12 cellular contexts compared by ENCODE assay signal in the genomic region with DNA sequence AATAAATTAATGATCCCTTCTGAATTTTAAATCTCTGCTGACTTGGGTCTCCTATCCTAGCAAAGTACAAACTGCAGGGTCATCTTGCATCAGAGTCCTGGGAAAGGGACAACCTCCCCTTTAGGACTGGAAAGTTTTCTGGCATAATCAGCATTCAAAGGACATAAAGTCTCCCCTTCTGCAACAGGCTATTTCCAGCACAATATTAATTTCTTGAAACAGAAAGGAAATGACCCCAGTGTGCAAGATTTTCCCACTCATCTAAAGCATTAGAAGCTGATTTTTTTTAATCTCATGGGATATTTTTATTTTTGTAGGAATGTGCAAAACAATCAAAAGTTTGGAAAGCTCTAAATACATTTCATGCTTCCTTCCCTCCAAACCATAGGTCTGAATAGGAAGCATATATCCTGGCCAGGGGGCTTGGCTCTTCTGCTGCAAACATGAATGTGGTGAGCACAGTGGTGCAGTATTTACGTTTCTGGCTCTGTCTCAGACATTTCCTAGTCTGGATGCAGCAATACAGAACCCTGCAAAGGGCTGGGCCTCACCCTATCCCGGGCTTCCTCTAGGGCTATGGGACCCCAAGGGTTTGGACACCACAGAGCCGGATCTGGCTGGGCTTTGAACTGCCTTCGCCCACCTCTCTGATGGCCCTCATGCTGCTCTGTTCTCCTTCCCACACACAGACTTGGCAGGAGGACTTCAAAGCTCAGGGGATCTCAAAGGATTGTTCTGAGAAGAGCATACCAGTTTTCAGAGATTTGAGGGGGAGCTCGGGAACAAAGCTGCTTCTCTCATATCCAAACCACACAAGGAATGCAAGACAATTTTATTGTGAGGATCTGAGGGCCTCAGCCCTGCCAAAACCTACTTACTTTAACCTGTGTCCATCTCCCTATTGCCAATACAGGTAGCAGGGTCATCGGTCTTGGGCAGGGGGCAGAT.
DNase-seq lines count a peak whose midpoint lies in the region; ATAC-seq and TF ChIP-seq lines count a peak whose summit lies in the region.
"Had no signal": no experiment of that assay in that cellular context is flagged by ENCODE, and none has a peak within 500 bp of the region (broad histone marks: within the 10 kb centered on the region; RNA-seq: fewer than 3 reads in every experiment).

No MANE protein-coding gene starts in this region.

- no peaks in the 10 kb centered on the region for H3K9me2 ChIP-seq in GM23248 (ENCODE audit: insufficient read depth)

- H2AFZ ChIP-seq in GM23248: no peak overlapping the region

- peaks cover 27% of the 10 kb centered on the region for H3K79me2 ChIP-seq in GM23248 (ENCODE audit: insufficient read depth)

- ATAC-seq in effector memory CD8-positive, alpha-beta T cell (replicated peaks): no peak

- peaks cover 30% of the 10 kb centered on the region for H3F3A ChIP-seq in GM23248 (ENCODE audit: insufficient read depth)

- no peaks in the 10 kb centered on the region for H3K9me3 Mint-ChIP-seq in chondrocyte (ENCODE audit: low read depth)
- H3K9me3 Mint-ChIP-seq in effector memory CD8-positive, alpha-beta T cell: no peaks in the 10 kb centered on the region

- 19 to 25% methylated on average over 6 of the region's 6 CpGs for WGBS in GM23248 (ENCODE audit: low coverage in 1 of 2, low lambda C conversion rate in 2 of 2, missing lambda C conversion rate in 2 of 2), 2 experiments

- no peaks in the 10 kb centered on the region for H3K27me3 ChIP-seq in GM23248 (replicated peaks; ENCODE audit: insufficient read depth)
- H3K27me3 ChIP-seq: cardiac muscle cell had no signal

- peak overlapping the region; percentile 62 for H3K4me2 ChIP-seq in GM23248 (ENCODE audit: unreplicated experiment)

- H3K9me3 ChIP-seq in GM23248 (ENCODE audit: low read depth): no peaks in the 10 kb centered on the region

- H3K27ac Mint-ChIP-seq in chondrocyte (ENCODE audit: unreplicated experiment): peak overlapping the region; percentile 97
- H3K27ac Mint-ChIP-seq in effector memory CD8-positive, alpha-beta T cell: no peak overlapping the region

- H3K9ac ChIP-seq in GM23248: peak overlapping the region; percentile 25; the same call in 1 of the 2 replicates

- no peak for TF ChIP-seq CTCF in chondrocyte (IDR thresholded peaks at IDR 0.05)

- H3K36me3 Mint-ChIP-seq in chondrocyte (ENCODE audit: low read depth): peaks cover 47% of the 10 kb centered on the region
- no peaks in the 10 kb centered on the region for H3K36me3 Mint-ChIP-seq in effector memory CD8-positive, alpha-beta T cell (ENCODE audit: insufficient read depth)

- in situ Hi-C loops in GM23248 (cut with MboI) (loop anchor here (10.0 to 25.0 kb wide), 2 partner anchors 111 to 369 kb away; no protein-coding TSS in a partner anchor), ACHN (cut with HindIII; ENCODE audit: low pct_ligation_motif_present, low pct_unique_long_range_greater_than_20kb, low sequenced_read_pairs) (no loop called here)

- H3K4me1 ChIP-seq in GM23248 (ENCODE audit: insufficient read depth): peaks cover 47% of the 10 kb centered on the region

- H3K27ac ChIP-seq in GM23248: peak overlapping the region; percentile 57
- H3K27ac ChIP-seq: cardiac muscle cell had no signal

- peaks cover 95% of the 10 kb centered on the region for H3K4me1 Mint-ChIP-seq in chondrocyte (ENCODE audit: low read depth)
- H3K4me1 Mint-ChIP-seq in effector memory CD8-positive, alpha-beta T cell (ENCODE audit: low read depth in 2 of 2): no peaks in the 10 kb centered on the region

- H3K4me3 Mint-ChIP-seq in chondrocyte (ENCODE audit: unreplicated experiment): no peak overlapping the region
- H3K4me3 Mint-ChIP-seq in effector memory CD8-positive, alpha-beta T cell: no peak overlapping the region

- H3K27me3 Mint-ChIP-seq in chondrocyte (ENCODE audit: low read depth): no peaks in the 10 kb centered on the region
- H3K27me3 Mint-ChIP-seq in effector memory CD8-positive, alpha-beta T cell: peaks cover 37 to 47% of the 10 kb centered on the region in 2 donors

- H3K4me3 ChIP-seq in GM23248: 0 out of 2 replicates have a peak overlapping the region, but pooled peaks have one; percentile 15
- H3K4me3 ChIP-seq: cardiac muscle cell had no signal

- no peaks in the 10 kb centered on the region for H3K36me3 ChIP-seq in GM23248 (ENCODE audit: low read depth)
- H3K36me3 ChIP-seq: cardiac muscle cell had no signal

- DNase-seq in GM23248: peak; percentile 69
- DNase-seq in chondrocyte (ENCODE audit: low spot score): no peak
- DNase-seq in left kidney (ENCODE audit: low read depth, low spot score): peak; percentile 44
- DNase-seq in smooth muscle cell of the brain vasculature (ENCODE audit: low read depth, low spot score): peak; percentile 89
- no peak for DNase-seq in activated naive CD4-positive, alpha-beta T cell treated with anti-CD3 and anti-CD28 coated beads, Interleukin-2, amount 50 U/mL, for 16 hours
- no peak for DNase-seq in ACHN
- no peak for DNase-seq in NCI-H82 (lab: John Stamatoyannopoulos, UW)
- DNase-seq in effector memory CD8-positive, alpha-beta T cell: no peak
- DNase-seq: activated CD4-positive, alpha-beta T cell treated with anti-CD3 and anti-CD28 coated beads, Interleukin-2, amount 50 U/mL, for 1 hour; OCI-M1; stimulated activated CD4-positive, alpha-beta T cell treated with anti-CD3 and anti-CD28 coated beads, Interleukin-4, amount 100 ng/mL, for 4 hours had no signal

- H4K20me1 ChIP-seq in GM23248 (ENCODE audit: insufficient read depth): no peaks in the 10 kb centered on the region

Comparison
In these comparisons a context has a peak if more than half of its experiments do, and no peak if none do; other contexts are left out.
1. DNase-seq: peak in GM23248 (single experiment), left kidney (single experiment) and smooth muscle cell of the brain vasculature (single experiment); none in chondrocyte (single experiment), activated naive CD4-positive, alpha-beta T cell treated with anti-CD3 and anti-CD28 coated beads, Interleukin-2, amount 50 U/mL, for 16 hours (single experiment), ACHN (single experiment), NCI-H82 (single experiment) and effector memory CD8-positive, alpha-beta T cell (0 of 3).